In the genomic region with DNA sequence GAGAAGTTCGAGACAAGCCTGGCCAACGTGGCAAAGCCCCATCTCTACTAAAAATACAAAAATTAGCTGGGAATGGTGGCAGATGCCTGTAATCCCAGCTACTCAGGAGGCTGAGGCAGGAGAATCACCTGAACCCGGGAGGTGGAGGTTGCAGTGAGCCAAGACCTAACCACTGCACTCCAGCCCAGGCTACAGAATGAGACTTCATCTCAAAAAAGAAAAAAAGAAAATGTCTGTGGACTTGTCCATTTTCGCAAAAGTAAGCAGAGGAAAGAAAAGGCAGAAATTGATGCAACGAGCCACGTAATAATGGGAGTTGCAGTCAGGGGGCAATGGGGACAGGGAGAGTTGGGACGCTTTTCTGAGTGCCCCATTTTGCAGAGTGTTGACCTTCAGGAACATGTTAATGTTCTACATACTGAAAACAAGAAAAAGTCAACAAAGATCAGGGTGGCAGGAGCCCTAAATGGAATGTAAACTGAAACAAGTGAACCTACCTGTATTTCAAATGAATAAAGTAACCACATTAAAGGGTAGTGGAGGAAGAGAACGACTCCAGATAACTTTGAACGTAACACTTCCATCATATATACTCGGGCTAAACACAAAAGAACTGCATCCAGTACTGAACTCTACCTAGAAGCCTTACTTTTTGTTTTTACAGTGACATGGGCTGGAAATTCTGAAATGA, we compare ENCODE assay signal across 1 cellular context.
TF ChIP-seq lines count a peak whose summit lies in the region.

No MANE protein-coding gene starts in this region.

TF ChIP-seq in HepG2, 621 proteins besides CTCF, POLR2A, EP300 and RAD21 (continued from another document and continues in another):
- TF ChIP-seq ARID2 (CRISPR knock-in tag; IDR thresholded peaks at IDR 0.05; ENCODE audit: borderline replicate concordance) (no peak), ZNF572 (CRISPR knock-in tag; IDR thresholded peaks at IDR 0.05) (no peak), GABPA (IDR thresholded peaks at IDR 0.05; ENCODE audit: low read depth, low read length) (no peak), GABPA (CRISPR knock-in tag; IDR thresholded peaks at IDR 0.05; ENCODE audit: low read depth) (peak; percentile 57), ZNF83 (CRISPR knock-in tag; IDR thresholded peaks at IDR 0.05; ENCODE audit: borderline replicate concordance) (no peak), SIN3B (IDR thresholded peaks at IDR 0.05; ENCODE audit: low read length) (no peak), MYC (CRISPR knock-in tag; IDR thresholded peaks at IDR 0.05; ENCODE audit: borderline replicate concordance) (no peak), XBP1 (CRISPR knock-in tag; IDR thresholded peaks at IDR 0.05) (no peak), ZBTB21 (CRISPR knock-in tag; IDR thresholded peaks at IDR 0.05) (peak; percentile 92), ZNF782 (CRISPR knock-in tag; IDR thresholded peaks at IDR 0.05; ENCODE audit: borderline replicate concordance) (peak; percentile 36; the same call in 1 of the 2 replicates), ZNF234 (CRISPR knock-in tag; conservative IDR thresholded peaks at IDR 0.05) (no peak), RFXANK (CRISPR knock-in tag; IDR thresholded peaks at IDR 0.05) (peak; percentile 83; the same call in 1 of the 2 replicates), FOSL2 (CRISPR knock-in tag; IDR thresholded peaks at IDR 0.05) (peak; percentile 70), MED1 (CRISPR knock-in tag; IDR thresholded peaks at IDR 0.05) (peak; percentile 96), FOXK2 (IDR thresholded peaks at IDR 0.05) (peak; percentile 96), SOX6 (IDR thresholded peaks at IDR 0.05) (no peak), SOX6 (CRISPR knock-in tag; IDR thresholded peaks at IDR 0.05) (peak; percentile 95), KMT2B (CRISPR knock-in tag; IDR thresholded peaks at IDR 0.05) (peak; percentile 47; the same call in 1 of the 2 replicates), SMARCE1 (IDR thresholded peaks at IDR 0.05; ENCODE audit: borderline replicate concordance) (no peak), ZNF292 (CRISPR knock-in tag; IDR thresholded peaks at IDR 0.05; ENCODE audit: borderline replicate concordance, low read depth) (no peak; the same call in 1 of the 2 replicates), TOPORS (CRISPR knock-in tag; IDR thresholded peaks at IDR 0.05) (no peak), ZNF446 (CRISPR knock-in tag; IDR thresholded peaks at IDR 0.05) (no peak), IRX3 (CRISPR knock-in tag; IDR thresholded peaks at IDR 0.05; ENCODE audit: borderline replicate concordance, low read depth) (no peak), NFIC (IDR thresholded peaks at IDR 0.05; ENCODE audit: low read length) (peak; percentile 96), ATF7-NPFF (CRISPR knock-in tag; IDR thresholded peaks at IDR 0.05; ENCODE audit: low read depth) (no peak; the same call in 1 of the 2 replicates), ZNF615 (CRISPR knock-in tag; IDR thresholded peaks at IDR 0.05; ENCODE audit: borderline replicate concordance) (no peak; the same call in 1 of the 2 replicates), ZSCAN12 (CRISPR knock-in tag; IDR thresholded peaks at IDR 0.05) (no peak; the same call in 1 of the 2 replicates), ZNF768 (CRISPR knock-in tag; IDR thresholded peaks at IDR 0.05) (no peak), ZNF317 (CRISPR knock-in tag; IDR thresholded peaks at IDR 0.05) (peak; percentile 63; the same call in 1 of the 2 replicates), ETV6 (CRISPR knock-in tag; conservative IDR thresholded peaks at IDR 0.05) (0 out of 2 replicates have a peak, but pooled peaks have one; percentile 44), ZNF850 (CRISPR knock-in tag; conservative IDR thresholded peaks at IDR 0.05) (no peak), ZNF30 (CRISPR knock-in tag; IDR thresholded peaks at IDR 0.05) (no peak), ZFP37 (CRISPR knock-in tag; IDR thresholded peaks at IDR 0.05; ENCODE audit: borderline replicate concordance) (peak; percentile 24; the same call in 1 of the 2 replicates), GABPB1 (CRISPR knock-in tag; IDR thresholded peaks at IDR 0.05) (peak; percentile 0; the same call in 1 of the 2 replicates), ZNF432 (CRISPR knock-in tag; IDR thresholded peaks at IDR 0.05; ENCODE audit: borderline replicate concordance) (no peak), TCF12 (IDR thresholded peaks at IDR 0.05) (no peak), TCF12 (CRISPR knock-in tag; IDR thresholded peaks at IDR 0.05) (peak; percentile 57), TP53 (CRISPR knock-in tag; conservative IDR thresholded peaks at IDR 0.05) (0 out of 2 replicates have a peak, but pooled peaks have one; percentile 70), KLF6 (CRISPR knock-in tag; IDR thresholded peaks at IDR 0.05) (no peak; the same call in none of the 2 replicates), SRSF1 (optimal IDR thresholded peaks at IDR 0.05; ENCODE audit: low read depth, low read length) (no peak), MXI1 (IDR thresholded peaks at IDR 0.05; ENCODE audit: borderline replicate concordance, low read depth, low read length) (peak; percentile 45; the same call in 1 of the 3 replicates), HNRNPLL (IDR thresholded peaks at IDR 0.05; ENCODE audit: low read depth, low read length, poor library complexity, severe bottlenecking) (no peak), ZNF501 (CRISPR knock-in tag; IDR thresholded peaks at IDR 0.05) (peak; percentile 57), ZSCAN9 (CRISPR knock-in tag; IDR thresholded peaks at IDR 0.05; ENCODE audit: borderline replicate concordance) (peak; percentile 95), TBX2 (CRISPR knock-in tag; IDR thresholded peaks at IDR 0.05; ENCODE audit: borderline replicate concordance) (peak; percentile 96), STAT5B (CRISPR knock-in tag; IDR thresholded peaks at IDR 0.05) (no peak)
- TF ChIP-seq, protein P1, sequence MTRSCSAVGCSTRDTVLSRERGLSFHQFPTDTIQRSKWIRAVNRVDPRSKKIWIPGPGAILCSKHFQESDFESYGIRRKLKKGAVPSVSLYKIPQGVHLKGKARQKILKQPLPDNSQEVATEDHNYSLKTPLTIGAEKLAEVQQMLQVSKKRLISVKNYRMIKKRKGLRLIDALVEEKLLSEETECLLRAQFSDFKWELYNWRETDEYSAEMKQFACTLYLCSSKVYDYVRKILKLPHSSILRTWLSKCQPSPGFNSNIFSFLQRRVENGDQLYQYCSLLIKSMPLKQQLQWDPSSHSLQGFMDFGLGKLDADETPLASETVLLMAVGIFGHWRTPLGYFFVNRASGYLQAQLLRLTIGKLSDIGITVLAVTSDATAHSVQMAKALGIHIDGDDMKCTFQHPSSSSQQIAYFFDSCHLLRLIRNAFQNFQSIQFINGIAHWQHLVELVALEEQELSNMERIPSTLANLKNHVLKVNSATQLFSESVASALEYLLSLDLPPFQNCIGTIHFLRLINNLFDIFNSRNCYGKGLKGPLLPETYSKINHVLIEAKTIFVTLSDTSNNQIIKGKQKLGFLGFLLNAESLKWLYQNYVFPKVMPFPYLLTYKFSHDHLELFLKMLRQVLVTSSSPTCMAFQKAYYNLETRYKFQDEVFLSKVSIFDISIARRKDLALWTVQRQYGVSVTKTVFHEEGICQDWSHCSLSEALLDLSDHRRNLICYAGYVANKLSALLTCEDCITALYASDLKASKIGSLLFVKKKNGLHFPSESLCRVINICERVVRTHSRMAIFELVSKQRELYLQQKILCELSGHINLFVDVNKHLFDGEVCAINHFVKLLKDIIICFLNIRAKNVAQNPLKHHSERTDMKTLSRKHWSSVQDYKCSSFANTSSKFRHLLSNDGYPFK (CRISPR knock-in tag; IDR thresholded peaks at IDR 0.05; ENCODE audit: borderline replicate concordance) = no peak
- TF ChIP-seq, protein P2, sequence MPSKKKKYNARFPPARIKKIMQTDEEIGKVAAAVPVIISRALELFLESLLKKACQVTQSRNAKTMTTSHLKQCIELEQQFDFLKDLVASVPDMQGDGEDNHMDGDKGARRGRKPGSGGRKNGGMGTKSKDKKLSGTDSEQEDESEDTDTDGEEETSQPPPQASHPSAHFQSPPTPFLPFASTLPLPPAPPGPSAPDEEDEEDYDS (CRISPR knock-in tag; IDR thresholded peaks at IDR 0.05) = peak; percentile 79
- TF ChIP-seq, protein P3, sequence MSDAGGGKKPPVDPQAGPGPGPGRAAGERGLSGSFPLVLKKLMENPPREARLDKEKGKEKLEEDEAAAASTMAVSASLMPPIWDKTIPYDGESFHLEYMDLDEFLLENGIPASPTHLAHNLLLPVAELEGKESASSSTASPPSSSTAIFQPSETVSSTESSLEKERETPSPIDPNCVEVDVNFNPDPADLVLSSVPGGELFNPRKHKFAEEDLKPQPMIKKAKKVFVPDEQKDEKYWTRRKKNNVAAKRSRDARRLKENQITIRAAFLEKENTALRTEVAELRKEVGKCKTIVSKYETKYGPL (CRISPR knock-in tag; IDR thresholded peaks at IDR 0.05) = no peak
- TF ChIP-seq, protein P4, sequence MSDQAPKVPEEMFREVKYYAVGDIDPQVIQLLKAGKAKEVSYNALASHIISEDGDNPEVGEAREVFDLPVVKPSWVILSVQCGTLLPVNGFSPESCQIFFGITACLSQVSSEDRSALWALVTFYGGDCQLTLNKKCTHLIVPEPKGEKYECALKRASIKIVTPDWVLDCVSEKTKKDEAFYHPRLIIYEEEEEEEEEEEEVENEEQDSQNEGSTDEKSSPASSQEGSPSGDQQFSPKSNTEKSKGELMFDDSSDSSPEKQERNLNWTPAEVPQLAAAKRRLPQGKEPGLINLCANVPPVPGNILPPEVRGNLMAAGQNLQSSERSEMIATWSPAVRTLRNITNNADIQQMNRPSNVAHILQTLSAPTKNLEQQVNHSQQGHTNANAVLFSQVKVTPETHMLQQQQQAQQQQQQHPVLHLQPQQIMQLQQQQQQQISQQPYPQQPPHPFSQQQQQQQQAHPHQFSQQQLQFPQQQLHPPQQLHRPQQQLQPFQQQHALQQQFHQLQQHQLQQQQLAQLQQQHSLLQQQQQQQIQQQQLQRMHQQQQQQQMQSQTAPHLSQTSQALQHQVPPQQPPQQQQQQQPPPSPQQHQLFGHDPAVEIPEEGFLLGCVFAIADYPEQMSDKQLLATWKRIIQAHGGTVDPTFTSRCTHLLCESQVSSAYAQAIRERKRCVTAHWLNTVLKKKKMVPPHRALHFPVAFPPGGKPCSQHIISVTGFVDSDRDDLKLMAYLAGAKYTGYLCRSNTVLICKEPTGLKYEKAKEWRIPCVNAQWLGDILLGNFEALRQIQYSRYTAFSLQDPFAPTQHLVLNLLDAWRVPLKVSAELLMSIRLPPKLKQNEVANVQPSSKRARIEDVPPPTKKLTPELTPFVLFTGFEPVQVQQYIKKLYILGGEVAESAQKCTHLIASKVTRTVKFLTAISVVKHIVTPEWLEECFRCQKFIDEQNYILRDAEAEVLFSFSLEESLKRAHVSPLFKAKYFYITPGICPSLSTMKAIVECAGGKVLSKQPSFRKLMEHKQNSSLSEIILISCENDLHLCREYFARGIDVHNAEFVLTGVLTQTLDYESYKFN (CRISPR knock-in tag; conservative IDR thresholded peaks at IDR 0.05) = peak; percentile 99
- TF ChIP-seq, protein P5, sequence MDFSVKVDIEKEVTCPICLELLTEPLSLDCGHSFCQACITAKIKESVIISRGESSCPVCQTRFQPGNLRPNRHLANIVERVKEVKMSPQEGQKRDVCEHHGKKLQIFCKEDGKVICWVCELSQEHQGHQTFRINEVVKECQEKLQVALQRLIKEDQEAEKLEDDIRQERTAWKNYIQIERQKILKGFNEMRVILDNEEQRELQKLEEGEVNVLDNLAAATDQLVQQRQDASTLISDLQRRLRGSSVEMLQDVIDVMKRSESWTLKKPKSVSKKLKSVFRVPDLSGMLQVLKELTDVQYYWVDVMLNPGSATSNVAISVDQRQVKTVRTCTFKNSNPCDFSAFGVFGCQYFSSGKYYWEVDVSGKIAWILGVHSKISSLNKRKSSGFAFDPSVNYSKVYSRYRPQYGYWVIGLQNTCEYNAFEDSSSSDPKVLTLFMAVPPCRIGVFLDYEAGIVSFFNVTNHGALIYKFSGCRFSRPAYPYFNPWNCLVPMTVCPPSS (IDR thresholded peaks at IDR 0.05) = no peak
- TF ChIP-seq, protein P6, sequence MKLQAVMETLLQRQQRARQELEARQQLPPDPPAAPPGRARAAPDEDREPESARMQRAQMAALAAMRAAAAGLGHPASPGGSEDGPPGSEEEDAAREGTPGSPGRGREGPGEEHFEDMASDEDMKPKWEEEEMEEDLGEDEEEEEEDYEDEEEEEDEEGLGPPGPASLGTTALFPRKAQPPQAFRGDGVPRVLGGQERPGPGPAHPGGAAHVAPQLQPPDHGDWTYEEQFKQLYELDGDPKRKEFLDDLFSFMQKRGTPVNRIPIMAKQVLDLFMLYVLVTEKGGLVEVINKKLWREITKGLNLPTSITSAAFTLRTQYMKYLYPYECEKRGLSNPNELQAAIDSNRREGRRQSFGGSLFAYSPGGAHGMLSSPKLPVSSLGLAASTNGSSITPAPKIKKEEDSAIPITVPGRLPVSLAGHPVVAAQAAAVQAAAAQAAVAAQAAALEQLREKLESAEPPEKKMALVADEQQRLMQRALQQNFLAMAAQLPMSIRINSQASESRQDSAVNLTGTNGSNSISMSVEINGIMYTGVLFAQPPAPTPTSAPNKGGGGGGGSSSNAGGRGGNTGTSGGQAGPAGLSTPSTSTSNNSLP (IDR thresholded peaks at IDR 0.05; ENCODE audit: low read depth, low read length) = peak; percentile 91
- TF ChIP-seq, protein P7, sequence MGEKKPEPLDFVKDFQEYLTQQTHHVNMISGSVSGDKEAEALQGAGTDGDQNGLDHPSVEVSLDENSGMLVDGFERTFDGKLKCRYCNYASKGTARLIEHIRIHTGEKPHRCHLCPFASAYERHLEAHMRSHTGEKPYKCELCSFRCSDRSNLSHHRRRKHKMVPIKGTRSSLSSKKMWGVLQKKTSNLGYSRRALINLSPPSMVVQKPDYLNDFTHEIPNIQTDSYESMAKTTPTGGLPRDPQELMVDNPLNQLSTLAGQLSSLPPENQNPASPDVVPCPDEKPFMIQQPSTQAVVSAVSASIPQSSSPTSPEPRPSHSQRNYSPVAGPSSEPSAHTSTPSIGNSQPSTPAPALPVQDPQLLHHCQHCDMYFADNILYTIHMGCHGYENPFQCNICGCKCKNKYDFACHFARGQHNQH (CRISPR knock-in tag; IDR thresholded peaks at IDR 0.05) = peak; percentile 86
- TF ChIP-seq, protein P8, sequence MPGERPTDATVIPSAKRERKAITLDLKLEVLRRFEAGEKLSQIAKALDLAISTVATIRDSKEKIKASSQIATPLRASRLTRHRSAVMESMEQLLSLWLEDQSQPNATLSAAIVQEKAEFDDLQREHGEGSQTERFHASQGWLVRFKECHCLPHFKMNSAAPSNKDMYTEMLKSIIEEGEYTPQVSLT (CRISPR knock-in tag; IDR thresholded peaks at IDR 0.05; ENCODE audit: borderline replicate concordance, low read depth) = no peak
- TF ChIP-seq, protein P9, sequence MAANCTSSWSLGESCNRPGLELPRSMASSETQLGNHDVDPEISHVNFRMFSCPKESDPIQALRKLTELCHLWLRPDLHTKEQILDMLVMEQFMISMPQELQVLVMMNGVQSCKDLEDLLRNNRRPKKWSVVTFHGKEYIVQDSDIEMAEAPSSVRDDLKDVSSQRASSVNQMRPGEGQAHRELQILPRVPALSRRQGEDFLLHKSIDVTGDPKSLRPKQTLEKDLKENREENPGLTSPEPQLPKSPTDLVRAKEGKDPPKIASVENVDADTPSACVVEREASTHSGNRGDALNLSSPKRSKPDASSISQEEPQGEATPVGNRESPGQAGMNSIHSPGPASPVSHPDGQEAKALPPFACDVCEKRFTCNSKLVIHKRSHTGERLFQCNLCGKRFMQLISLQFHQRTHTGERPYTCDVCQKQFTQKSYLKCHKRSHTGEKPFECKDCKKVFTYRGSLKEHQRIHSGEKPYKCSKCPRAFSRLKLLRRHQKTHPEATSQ (CRISPR knock-in tag; IDR thresholded peaks at IDR 0.05; ENCODE audit: borderline replicate concordance) = peak; percentile 73; the same call in 1 of the 2 replicates
